1 cellular context compared by ENCODE assay signal in genomic region chr12:56725723-56726102, GRCh38.
TF ChIP-seq lines count a peak whose summit lies in the region.

No MANE protein-coding gene starts in this region.

TF ChIP-seq in K562, 482 proteins besides CTCF, POLR2A, EP300 and RAD21:
- TF ChIP-seq SPI1 (IDR thresholded peaks at IDR 0.05; ENCODE audit: borderline replicate concordance, low read depth, low read length) (no peak), PRDM10 (IDR thresholded peaks at IDR 0.05; ENCODE audit: partially characterized antibody) (no peak), TRIM25 (IDR thresholded peaks at IDR 0.05; ENCODE audit: borderline replicate concordance) (no peak), ETS2 (tag; IDR thresholded peaks at IDR 0.05; ENCODE audit: borderline replicate concordance, poor library complexity, severe bottlenecking) (no peak), TOE1 (IDR thresholded peaks at IDR 0.05; ENCODE audit: borderline replicate concordance) (no peak), TOE1 (CRISPR knock-in tag; IDR thresholded peaks at IDR 0.05; ENCODE audit: borderline replicate concordance, low read depth) (no peak), GATAD2B (IDR thresholded peaks at IDR 0.05; ENCODE audit: borderline replicate concordance) (no peak), ZNF740 (CRISPR knock-in tag; IDR thresholded peaks at IDR 0.05) (peak; percentile 53), ZNF740 (tag; IDR thresholded peaks at IDR 0.05) (peak in 1 of 2 experiments; percentile 59; a peak in 1 of 4 replicates), HEY1 (CRISPR knock-in tag; IDR thresholded peaks at IDR 0.05; ENCODE audit: borderline replicate concordance) (no peak), GTF2E2 (tag; IDR thresholded peaks at IDR 0.05) (0 out of 2 replicates have a peak, but pooled peaks have one; percentile 28), HOXB6 (CRISPR knock-in tag; IDR thresholded peaks at IDR 0.05; ENCODE audit: borderline replicate concordance) (no peak), ZBTB12 (CRISPR knock-in tag; IDR thresholded peaks at IDR 0.05) (no peak), DPF2 (IDR thresholded peaks at IDR 0.05) (0 out of 2 replicates have a peak, but pooled peaks have one; percentile 1), BCOR (IDR thresholded peaks at IDR 0.05) (no peak), MXI1 (IDR thresholded peaks at IDR 0.05; ENCODE audit: low read depth, low read length) (0 out of 2 replicates have a peak, but pooled peaks have one; percentile 35), SETDB1 (IDR thresholded peaks at IDR 0.05; ENCODE audit: low read length) (no peak), CEBPG (CRISPR knock-in tag; IDR thresholded peaks at IDR 0.05) (no peak), CEBPG (tag; conservative IDR thresholded peaks at IDR 0.05 in 1 of 2, IDR thresholded peaks at IDR 0.05 in 1 of 2) (no peak), GABPB2 (CRISPR knock-in tag; conservative IDR thresholded peaks at IDR 0.05) (no peak), TCF15 (CRISPR knock-in tag; IDR thresholded peaks at IDR 0.05) (no peak), TRIM28 (IDR thresholded peaks at IDR 0.05) (no peak), L3MBTL2 (IDR thresholded peaks at IDR 0.05) (no peak), AFF4 (CRISPR knock-in tag; IDR thresholded peaks at IDR 0.05) (no peak), SAFB2 (IDR thresholded peaks at IDR 0.05; ENCODE audit: borderline replicate concordance, low read depth, low read length, severe bottlenecking) (no peak), MCM5 (IDR thresholded peaks at IDR 0.05; ENCODE audit: low read depth) (no peak), HMBOX1 (IDR thresholded peaks at IDR 0.05) (peak; percentile 52; the same call in 1 of the 2 replicates), ZNF766 (CRISPR knock-in tag; conservative IDR thresholded peaks at IDR 0.05) (0 out of 2 replicates have a peak, but pooled peaks have one; percentile 8), ETV1 (tag; conservative IDR thresholded peaks at IDR 0.05; ENCODE audit: low read depth) (no peak), MEF2A (IDR thresholded peaks at IDR 0.05; ENCODE audit: control insufficient read depth, low read depth, low read length) (no peak), DDX20 (tag; IDR thresholded peaks at IDR 0.05; ENCODE audit: low read depth) (0 out of 2 replicates have a peak, but pooled peaks have one; percentile 46), ZMIZ1 (IDR thresholded peaks at IDR 0.05; ENCODE audit: low read depth in 2 of 2, low read length in 2 of 2) (no peak)
